In genomic region chr11:66850235-66850587, GRCh38 we compare ENCODE assay signal across 13 cellular contexts.
"Had no signal": no experiment of that assay in that cellular context is flagged by ENCODE, and none has a peak within 500 bp of the region (broad histone marks: within the 10 kb centered on the region; RNA-seq: fewer than 3 reads in every experiment).

No MANE protein-coding gene starts in this region.

- H3K27ac ChIP-seq: ascending aorta, dorsolateral prefrontal cortex, gastroesophageal sphincter, heart right ventricle, suprapubic skin had no signal

- H3K4me3 ChIP-seq: ascending aorta, dorsolateral prefrontal cortex, gastroesophageal sphincter, heart right ventricle, suprapubic skin had no signal

- H3K9me3 ChIP-seq: ascending aorta, gastroesophageal sphincter, heart right ventricle, suprapubic skin had no signal

- DNase-seq: activated CD4-positive, alpha-beta T cell treated with anti-CD3 and anti-CD28 coated beads for 4 hours; activated naive CD4-positive, alpha-beta T cell treated with Interleukin-2 at 50 U/mL for 16 hours; heart right ventricle; naive B cell; stimulated activated CD4-positive, alpha-beta T cell treated with anti-CD3 and anti-CD28 coated beads, Interleukin-2, amount 100 ng/mL, for 48 hours; stimulated activated naive CD8-positive, alpha-beta T cell treated with anti-CD3 and anti-CD28 coated beads, Interleukin-15, Interleukin-2, amounts not matched to agents 100 U/mL and 50 U/mL, for 24 hours; trophoblast cell had no signal

- ATAC-seq: gastroesophageal sphincter; heart right ventricle; left colon; stimulated activated naive CD8-positive, alpha-beta T cell treated with anti-CD3 and anti-CD28 coated beads, Interleukin-15, Interleukin-2, amounts not matched to agents 100 U/mL and 50 U/mL, for 24 hours; WTC11 had no signal

- H3K27me3 ChIP-seq: ascending aorta, dorsolateral prefrontal cortex, gastroesophageal sphincter, heart right ventricle, suprapubic skin had no signal
